16 cellular contexts compared by ENCODE assay signal in genomic region chr3:18346097-18346496, GRCh38.
A peak's percentile ranks its signal among the peaks of the same experiment; 100 is the strongest.
DNase-seq lines count a peak whose midpoint lies in the region; ATAC-seq and TF ChIP-seq lines count a peak whose summit lies in the region.
"Had no signal": no experiment of that assay in that cellular context is flagged by ENCODE, and none has a peak within 500 bp of the region (broad histone marks: within the 10 kb centered on the region; RNA-seq: fewer than 3 reads in every experiment).

No MANE protein-coding gene starts in this region.

- H3K4me3 ChIP-seq in HUES48 (ENCODE audit: low read depth, low read length): peak overlapping the region; percentile 47; the same call in 1 of the 2 replicates

- no peak for ATAC-seq in central memory CD8-positive, alpha-beta T cell (replicated peaks; ENCODE audit: extremely low read depth, poor library complexity, severe bottlenecking)
- ATAC-seq in stimulated activated effector memory CD8-positive, alpha-beta T cell treated with anti-CD3 and anti-CD28 coated beads, Interleukin-12 subunit alpha, Interleukin-12 subunit beta, amount 100 ng/mL, for 72 hours: peak; percentile 61
- no peak for ATAC-seq in HG02623 (IDR thresholded peaks at IDR 0.05; ENCODE audit: unreplicated experiment)
- ATAC-seq in GM18873 (IDR thresholded peaks at IDR 0.05; ENCODE audit: low FRiP score, unreplicated experiment): no peak

- peaks cover 6% of the 10 kb centered on the region; the same call in 1 of the 2 replicates for H3K36me3 ChIP-seq in HUES48 (ENCODE audit: control insufficient read depth, insufficient read depth, low read length)

- no peaks in the 10 kb centered on the region for H3K9me3 Mint-ChIP-seq in activated CD4-positive, alpha-beta memory T cell treated with anti-CD3 and anti-CD28 coated beads for 36 hours
- H3K9me3 Mint-ChIP-seq in activated CD4-positive, alpha-beta memory T cell treated with anti-CD3 and anti-CD28 coated beads, Interleukin-2, amount 10 ng/mL, durations not matched to agents 7 days and 5 days: no peaks in the 10 kb centered on the region
- no peaks in the 10 kb centered on the region for H3K9me3 Mint-ChIP-seq in central memory CD8-positive, alpha-beta T cell
- H3K9me3 Mint-ChIP-seq in stimulated activated effector memory CD8-positive, alpha-beta T cell treated with anti-CD3 and anti-CD28 coated beads, Interleukin-12 subunit alpha, Interleukin-12 subunit beta, amount 100 ng/mL, for 72 hours: no peaks in the 10 kb centered on the region
- no peaks in the 10 kb centered on the region for H3K9me3 Mint-ChIP-seq in MCF 10A (ENCODE audit: unreplicated experiment)
- H3K9me3 Mint-ChIP-seq: IgD-negative memory B cell had no signal

- H3K4me1 ChIP-seq in HUES48 (ENCODE audit: control insufficient read depth, insufficient read depth, low read length): peaks cover 95% of the 10 kb centered on the region

- H3K27ac ChIP-seq in HUES48 (ENCODE audit: low read depth, low read length): peak overlapping the region; percentile 89
- H3K27ac ChIP-seq: C4-2B had no signal

- BruUV-seq in MCF 10A (replicated peaks; lab: Mats Ljungman, UMichigan): no TSS peak

- CTCF ChIA-PET in activated CD4-positive, alpha-beta memory T cell treated with anti-CD3 and anti-CD28 coated beads for 36 hours (lab: Charles Lee): no interaction called here
- CTCF ChIA-PET in activated CD4-positive, alpha-beta memory T cell treated with anti-CD3 and anti-CD28 coated beads, Interleukin-2, amount 10 ng/mL, durations not matched to agents 7 days and 5 days (lab: Charles Lee): interaction anchor here (0.7 kb wide), 1 partner anchor 642 kb away, joined by 3 read pairs; no protein-coding TSS in a partner anchor
- CTCF ChIA-PET in MCF 10A (lab: Yijun Ruan, JAX): no interaction called here

- POLR2A ChIA-PET in activated CD4-positive, alpha-beta memory T cell treated with anti-CD3 and anti-CD28 coated beads for 36 hours (lab: Charles Lee): no interaction called here
- POLR2A ChIA-PET in activated CD4-positive, alpha-beta memory T cell treated with anti-CD3 and anti-CD28 coated beads, Interleukin-2, amount 10 ng/mL, durations not matched to agents 7 days and 5 days (lab: Charles Lee): no interaction called here
- POLR2A ChIA-PET in MCF 10A (lab: Yijun Ruan, JAX): no interaction called here

- peak overlapping the region; percentile 10 for H3K27ac Mint-ChIP-seq in activated CD4-positive, alpha-beta memory T cell treated with anti-CD3 and anti-CD28 coated beads for 36 hours
- no peak overlapping the region for H3K27ac Mint-ChIP-seq in activated CD4-positive, alpha-beta memory T cell treated with anti-CD3 and anti-CD28 coated beads, Interleukin-2, amount 10 ng/mL, durations not matched to agents 7 days and 5 days
- H3K27ac Mint-ChIP-seq in central memory CD8-positive, alpha-beta T cell (ENCODE audit: low read depth): peak overlapping the region; percentile 49
- H3K27ac Mint-ChIP-seq in stimulated activated effector memory CD8-positive, alpha-beta T cell treated with anti-CD3 and anti-CD28 coated beads, Interleukin-12 subunit alpha, Interleukin-12 subunit beta, amount 100 ng/mL, for 72 hours: peak overlapping the region; percentile 61
- H3K27ac Mint-ChIP-seq in MCF 10A (ENCODE audit: low read depth, unreplicated experiment): no peak overlapping the region
- H3K27ac Mint-ChIP-seq: IgD-negative memory B cell had no signal

- H3K27me3 Mint-ChIP-seq in activated CD4-positive, alpha-beta memory T cell treated with anti-CD3 and anti-CD28 coated beads for 36 hours: no peaks in the 10 kb centered on the region
- peaks cover 13% of the 10 kb centered on the region for H3K27me3 Mint-ChIP-seq in activated CD4-positive, alpha-beta memory T cell treated with anti-CD3 and anti-CD28 coated beads, Interleukin-2, amount 10 ng/mL, durations not matched to agents 7 days and 5 days
- H3K27me3 Mint-ChIP-seq in central memory CD8-positive, alpha-beta T cell: no peaks in the 10 kb centered on the region
- H3K27me3 Mint-ChIP-seq in MCF 10A (ENCODE audit: insufficient read depth, unreplicated experiment): peaks cover 56% of the 10 kb centered on the region

- H3K9me3 ChIP-seq in HUES48 (ENCODE audit: control insufficient read depth, insufficient read depth, low read length): no peaks in the 10 kb centered on the region

- no peaks in the 10 kb centered on the region for H3K27me3 ChIP-seq in HUES48 (ENCODE audit: control insufficient read depth, insufficient read depth, low read length)

- DNase-seq in activated CD4-positive, alpha-beta memory T cell treated with anti-CD3 and anti-CD28 coated beads for 36 hours: no peak
- DNase-seq in activated CD4-positive, alpha-beta memory T cell treated with anti-CD3 and anti-CD28 coated beads, Interleukin-2, amount 10 ng/mL, durations not matched to agents 7 days and 5 days: no peak
- DNase-seq in central memory CD8-positive, alpha-beta T cell (ENCODE audit: low spot score in 2 of 2): no peak
- DNase-seq in stimulated activated effector memory CD8-positive, alpha-beta T cell treated with anti-CD3 and anti-CD28 coated beads, Interleukin-12 subunit alpha, Interleukin-12 subunit beta, amount 100 ng/mL, for 72 hours (ENCODE audit: low spot score in 2 of 2): no peak
- no peak for DNase-seq in MCF 10A (ENCODE audit: unreplicated experiment)
- DNase-seq: GF-D8; Kasumi-1; NCI-H1417 treated with DMSO at 0.1 percent for 48 hours; NCI-H1930; NK-92 treated with Interleukin-12 subunit alpha and Interleukin-12 subunit beta, amount 100 ng/mL, for 24 hours; SHP77 had no signal

- H3K36me3 Mint-ChIP-seq in activated CD4-positive, alpha-beta memory T cell treated with anti-CD3 and anti-CD28 coated beads for 36 hours: peaks cover 31% of the 10 kb centered on the region
- H3K36me3 Mint-ChIP-seq in activated CD4-positive, alpha-beta memory T cell treated with anti-CD3 and anti-CD28 coated beads, Interleukin-2, amount 10 ng/mL, durations not matched to agents 7 days and 5 days (ENCODE audit: low read depth): peaks cover 35% of the 10 kb centered on the region
- H3K36me3 Mint-ChIP-seq in central memory CD8-positive, alpha-beta T cell (ENCODE audit: insufficient read depth): peaks cover 19% of the 10 kb centered on the region
- H3K36me3 Mint-ChIP-seq in stimulated activated effector memory CD8-positive, alpha-beta T cell treated with anti-CD3 and anti-CD28 coated beads, Interleukin-12 subunit alpha, Interleukin-12 subunit beta, amount 100 ng/mL, for 72 hours: peaks cover 64% of the 10 kb centered on the region
- H3K36me3 Mint-ChIP-seq in MCF 10A (ENCODE audit: insufficient read depth, unreplicated experiment): no peaks in the 10 kb centered on the region
- H3K36me3 Mint-ChIP-seq: IgD-negative memory B cell had no signal

- H3K4me1 Mint-ChIP-seq in activated CD4-positive, alpha-beta memory T cell treated with anti-CD3 and anti-CD28 coated beads for 36 hours (ENCODE audit: low read depth): peaks cover 20% of the 10 kb centered on the region
- no peaks in the 10 kb centered on the region for H3K4me1 Mint-ChIP-seq in activated CD4-positive, alpha-beta memory T cell treated with anti-CD3 and anti-CD28 coated beads, Interleukin-2, amount 10 ng/mL, durations not matched to agents 7 days and 5 days
- H3K4me1 Mint-ChIP-seq in central memory CD8-positive, alpha-beta T cell: peaks cover 5% of the 10 kb centered on the region
- H3K4me1 Mint-ChIP-seq in stimulated activated effector memory CD8-positive, alpha-beta T cell treated with anti-CD3 and anti-CD28 coated beads, Interleukin-12 subunit alpha, Interleukin-12 subunit beta, amount 100 ng/mL, for 72 hours: peaks cover 2% of the 10 kb centered on the region
- H3K4me1 Mint-ChIP-seq in MCF 10A (ENCODE audit: insufficient read depth, unreplicated experiment): no peaks in the 10 kb centered on the region
- H3K4me1 Mint-ChIP-seq: IgD-negative memory B cell had no signal

- peak overlapping the region; percentile 50; the same call in 1 of the 2 replicates for H3K9ac ChIP-seq in HUES48 (ENCODE audit: low read depth, low read length)

- intact Hi-C loops in activated CD4-positive, alpha-beta memory T cell treated with anti-CD3 and anti-CD28 coated beads for 36 hours (cut with micrococcal nuclease): no loop called here
- intact Hi-C loops in MCF 10A (cut with micrococcal nuclease): no loop called here

- no peak for TF ChIP-seq CTCF in MCF 10A (IDR thresholded peaks at IDR 0.05; ENCODE audit: unreplicated experiment)

- no peak overlapping the region for H3K4me3 Mint-ChIP-seq in activated CD4-positive, alpha-beta memory T cell treated with anti-CD3 and anti-CD28 coated beads for 36 hours
- H3K4me3 Mint-ChIP-seq in activated CD4-positive, alpha-beta memory T cell treated with anti-CD3 and anti-CD28 coated beads, Interleukin-2, amount 10 ng/mL, durations not matched to agents 7 days and 5 days: no peak overlapping the region
- no peak overlapping the region for H3K4me3 Mint-ChIP-seq in central memory CD8-positive, alpha-beta T cell
- no peak overlapping the region for H3K4me3 Mint-ChIP-seq in stimulated activated effector memory CD8-positive, alpha-beta T cell treated with anti-CD3 and anti-CD28 coated beads, Interleukin-12 subunit alpha, Interleukin-12 subunit beta, amount 100 ng/mL, for 72 hours
- H3K4me3 Mint-ChIP-seq in MCF 10A (ENCODE audit: unreplicated experiment): no peak overlapping the region
- H3K4me3 Mint-ChIP-seq: IgD-negative memory B cell had no signal

Comparison
In these comparisons a context has a peak if more than half of its experiments do, and no peak if none do; other contexts are left out.
1. H3K27ac Mint-ChIP-seq: peak in activated CD4-positive, alpha-beta memory T cell treated with anti-CD3 and anti-CD28 coated beads for 36 hours (single experiment), central memory CD8-positive, alpha-beta T cell (single experiment) and stimulated activated effector memory CD8-positive, alpha-beta T cell treated with anti-CD3 and anti-CD28 coated beads, Interleukin-12 subunit alpha, Interleukin-12 subunit beta, amount 100 ng/mL, for 72 hours (single experiment); none in activated CD4-positive, alpha-beta memory T cell treated with anti-CD3 and anti-CD28 coated beads, Interleukin-2, amount 10 ng/mL, durations not matched to agents 7 days and 5 days (single experiment) and MCF 10A (single experiment).